ENCODE assay signal across 1 cellular context in genomic region chr2:24382363-24383021, GRCh38.
A peak's percentile ranks its signal among the peaks of the same experiment; 100 is the strongest.
TF ChIP-seq lines count a peak whose summit lies in the region.

No MANE protein-coding gene starts in this region.

TF ChIP-seq in IMR-90, 13 proteins besides CTCF, POLR2A, EP300 and RAD21:
- TF ChIP-seq SMC3 (IDR thresholded peaks at IDR 0.05; ENCODE audit: low read depth, low read length) (peak; percentile 56), CEBPB (IDR thresholded peaks at IDR 0.05; ENCODE audit: low read depth, low read length) (no peak)
